8 cellular contexts compared by ENCODE assay signal in the genomic region with DNA sequence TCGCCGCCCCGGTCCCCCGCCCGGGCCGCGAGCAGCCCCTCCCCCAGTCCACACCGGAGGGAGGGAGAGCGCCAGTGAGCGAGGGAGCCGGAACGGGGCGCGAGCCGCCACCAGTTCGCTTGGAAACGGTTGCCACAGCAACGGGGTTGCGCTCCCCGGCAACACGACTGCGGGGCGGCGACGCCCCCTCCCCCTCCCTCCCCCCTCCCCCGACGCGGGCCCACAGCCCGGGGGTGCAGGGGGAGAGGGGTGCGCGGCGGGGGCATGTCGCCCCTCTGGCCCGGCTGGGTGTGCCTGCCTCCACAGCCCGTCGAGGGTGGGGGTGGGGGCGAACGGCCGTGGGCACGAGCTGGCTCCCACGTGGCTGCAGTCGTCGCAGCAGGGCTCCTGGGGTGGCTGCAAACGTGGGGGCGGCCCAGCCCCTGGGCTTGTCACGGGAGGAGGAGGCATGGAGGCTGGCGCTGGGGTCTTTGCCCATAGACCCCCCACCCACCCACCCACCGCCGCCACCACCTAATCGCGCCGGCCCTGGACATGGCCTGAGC. TPM values are rescaled to one million over a fixed set of nuclear protein-coding genes. Genes with fewer than 3 reads are reported as not detected.
DNase-seq lines count a peak whose midpoint lies in the region; ATAC-seq, FAIRE-seq and TF ChIP-seq lines count a peak whose summit lies in the region.

No MANE protein-coding gene starts in this region.

- CTCF ChIA-PET in A549 (lab: Yijun Ruan, JAX): interaction anchor here (1.0 to 25.5 kb wide), 9 partner anchors 6 to 334 kb away, joined by 4 to 871 read pairs (median 15); a partner anchor contains a TSS
- CTCF ChIA-PET in activated CD8-positive, alpha-beta T cell treated with anti-CD3 and anti-CD28 coated beads, Interleukin-2, amount 10 ng/mL, durations not matched to agents 7 days and 5 days (lab: Charles Lee): interaction anchor here (0.7 to 9.0 kb wide), 10 partner anchors 8 to 57 kb away, joined by 3 to 177 read pairs (median 6); no protein-coding TSS in a partner anchor

- intact Hi-C loops in mucosa of descending colon (cut with DNase I, micrococcal nuclease): no loop called here

- H3K4me2 ChIP-seq in A549: peak overlapping the region; percentile 96

- POLR2A ChIA-PET in A549 (lab: Yijun Ruan, JAX): interaction anchor here (1.1 to 3.5 kb wide), 7 partner anchors 9 to 57 kb away, joined by 3 to 41 read pairs (median 9); a partner anchor contains a TSS
- POLR2A ChIA-PET in activated CD8-positive, alpha-beta T cell treated with anti-CD3 and anti-CD28 coated beads, Interleukin-2, amount 10 ng/mL, durations not matched to agents 7 days and 5 days (lab: Charles Lee): interaction anchor here (0.8 to 19.4 kb wide), 9 partner anchors 7 to 134 kb away, joined by 3 to 245 read pairs (median 6); a partner anchor contains a TSS

- H3K36me3 Mint-ChIP-seq in activated CD8-positive, alpha-beta T cell treated with anti-CD3 and anti-CD28 coated beads, Interleukin-2, amount 10 ng/mL, durations not matched to agents 7 days and 5 days (ENCODE audit: low read depth): peaks cover 12% of the 10 kb centered on the region
- no peaks in the 10 kb centered on the region for H3K36me3 Mint-ChIP-seq in endodermal cell (ENCODE audit: low read depth)

- no peaks in the 10 kb centered on the region for H3K9me3 ChIP-seq in A549
- H3K9me3 ChIP-seq in endodermal cell (ENCODE audit: control insufficient read depth, low read length): no peaks in the 10 kb centered on the region
- no peaks in the 10 kb centered on the region for H3K9me3 ChIP-seq in mucosa of descending colon
- H3K9me3 ChIP-seq in suprapubic skin: no peaks in the 10 kb centered on the region

- no peak for TF ChIP-seq CTCF in A549 (IDR thresholded peaks at IDR 0.05)
- no peak for TF ChIP-seq CTCF in endodermal cell (conservative IDR thresholded peaks at IDR 0.05)
- TF ChIP-seq CTCF in mucosa of descending colon (IDR thresholded peaks at IDR 0.05): no peak
- TF ChIP-seq CTCF in suprapubic skin (IDR thresholded peaks at IDR 0.05): no peak

- H3K27ac ChIP-seq in A549 (peak overlapping the region; percentile 95 to 98), endodermal cell (ENCODE audit: low read depth, low read length) (peak overlapping the region; percentile 91), suprapubic skin (peak overlapping the region; percentile 53)

- DNase-seq in A549 (ENCODE audit: low read depth in 1 of 2, low spot score in 1 of 2) (peak; percentile 64 to 77), GM18507 (ENCODE audit: extremely low spot score, insufficient read length, low read depth) (peak; percentile 32), NCI-H2227 (lab: John Stamatoyannopoulos, UW; ENCODE audit: unreplicated experiment) (peak; percentile 87), endodermal cell (peak; percentile 86), mucosa of descending colon (peak; percentile 60 to 81 (median 66)), suprapubic skin (ENCODE audit: low spot score in 2 of 2) (peak in 1 of 2 donors; percentile 67)
- peak; percentile 81 for DNase-seq in activated CD8-positive, alpha-beta T cell treated with anti-CD3 and anti-CD28 coated beads, Interleukin-2, amount 10 ng/mL, durations not matched to agents 7 days and 5 days

- peak overlapping the region; percentile 70 for H3K4me3 Mint-ChIP-seq in activated CD8-positive, alpha-beta T cell treated with anti-CD3 and anti-CD28 coated beads, Interleukin-2, amount 10 ng/mL, durations not matched to agents 7 days and 5 days
- H3K4me3 Mint-ChIP-seq in endodermal cell: peak overlapping the region; percentile 47

- H3K27me3 ChIP-seq in endodermal cell (ENCODE audit: control insufficient read depth, insufficient read depth, low read length, poor library complexity, severe bottlenecking) (peaks cover 13% of the 10 kb centered on the region), suprapubic skin (no peaks in the 10 kb centered on the region)

- peaks cover 6% of the 10 kb centered on the region for H3K27me3 Mint-ChIP-seq in activated CD8-positive, alpha-beta T cell treated with anti-CD3 and anti-CD28 coated beads, Interleukin-2, amount 10 ng/mL, durations not matched to agents 7 days and 5 days (ENCODE audit: low read depth)
- peaks cover 60% of the 10 kb centered on the region for H3K27me3 Mint-ChIP-seq in endodermal cell (ENCODE audit: insufficient read depth)

- H3K36me3 ChIP-seq in endodermal cell (ENCODE audit: control insufficient read depth, insufficient read depth, low read length) (peaks cover 5% of the 10 kb centered on the region), mucosa of descending colon (ENCODE audit: low read depth) (no peaks in the 10 kb centered on the region), suprapubic skin (peaks cover 1% of the 10 kb centered on the region)

- TF ChIP-seq RAD21 in A549 (conservative IDR thresholded peaks at IDR 0.05 in 1 of 2, IDR thresholded peaks at IDR 0.05 in 1 of 2): no peak

- 4% methylated on average over 7 of the region's 52 CpGs for WGBS in A549 (ENCODE audit: missing lambda C conversion rate)
- WGBS in endodermal cell (ENCODE audit: insufficient coverage in 1 of 2, insufficient read length in 1 of 2), 2 experiments: 0 to 1% methylated on average over 5 to 29 of the region's 52 CpGs
- no CpG with 5 or more reads among the region's 52 CpGs for WGBS in suprapubic skin

- TF ChIP-seq EP300 in A549 (IDR thresholded peaks at IDR 0.05) (no peak), suprapubic skin (IDR thresholded peaks at IDR 0.05) (no peak)

- H3K4me1 ChIP-seq in A549: peaks cover 21% of the 10 kb centered on the region
- peaks cover 3% of the 10 kb centered on the region for H3K4me1 ChIP-seq in endodermal cell (ENCODE audit: control insufficient read depth, insufficient read depth, low read length)
- H3K4me1 ChIP-seq in mucosa of descending colon (ENCODE audit: low read depth): peaks cover 21% of the 10 kb centered on the region
- H3K4me1 ChIP-seq in suprapubic skin: peaks cover 70% of the 10 kb centered on the region

- no peak overlapping the region for H3K27ac Mint-ChIP-seq in activated CD8-positive, alpha-beta T cell treated with anti-CD3 and anti-CD28 coated beads, Interleukin-2, amount 10 ng/mL, durations not matched to agents 7 days and 5 days
- H3K27ac Mint-ChIP-seq in endodermal cell: no peak overlapping the region

- H3K4me3 ChIP-seq in A549 (peak overlapping the region; percentile 86), endodermal cell (ENCODE audit: low read length) (peak overlapping the region; percentile 80), mucosa of descending colon (no peak overlapping the region), suprapubic skin (peak overlapping the region; percentile 74)

- TF ChIP-seq POLR2A in A549 (IDR thresholded peaks at IDR 0.05; ENCODE audit: low read length) (no peak; the same call in none of the 2 replicates), suprapubic skin (IDR thresholded peaks at IDR 0.05) (no peak)

- H3K4me1 Mint-ChIP-seq in activated CD8-positive, alpha-beta T cell treated with anti-CD3 and anti-CD28 coated beads, Interleukin-2, amount 10 ng/mL, durations not matched to agents 7 days and 5 days (ENCODE audit: low read depth): peaks cover 46% of the 10 kb centered on the region
- H3K4me1 Mint-ChIP-seq in endodermal cell: peaks cover 8% of the 10 kb centered on the region

- ATAC-seq in A549 (peak; percentile 45), HG02981 (IDR thresholded peaks at IDR 0.05; ENCODE audit: unreplicated experiment) (peak; percentile 39), mucosa of descending colon (peak; percentile 38)
- peak; percentile 49 for ATAC-seq in activated CD8-positive, alpha-beta T cell treated with anti-CD3 and anti-CD28 coated beads, Interleukin-2, amount 10 ng/mL, durations not matched to agents 7 days and 5 days

- FAIRE-seq in A549 (lab: Jason Lieb, UNC) (no peak), GM18507 (lab: Jason Lieb, UNC) (peak; percentile 5)

- H3K9ac ChIP-seq in endodermal cell (ENCODE audit: extremely low read depth, low read length, poor library complexity, severe bottlenecking): peak overlapping the region; percentile 38

- no peaks in the 10 kb centered on the region for H3K9me3 Mint-ChIP-seq in activated CD8-positive, alpha-beta T cell treated with anti-CD3 and anti-CD28 coated beads, Interleukin-2, amount 10 ng/mL, durations not matched to agents 7 days and 5 days (ENCODE audit: insufficient read depth)
- no peaks in the 10 kb centered on the region for H3K9me3 Mint-ChIP-seq in endodermal cell

RNA-seq across cellular contexts. Expression of a gene that starts 0.5 kb away (rescaled TPM):
- 1.8 and 2.2 TPM in 2 replicates for polyA plus RNA-seq in A549 (2011; rRNA removed)
- polyA plus RNA-seq in A549 (2012; cell fraction: cytosol; rRNA removed): 25.9 and 43.4 TPM in 2 replicates
- 39.8 and 85.8 TPM in 2 replicates for polyA plus RNA-seq in A549 (2012; cell fraction: nucleus; rRNA removed)
- polyA plus RNA-seq in A549 (2017; fragmentation: RNase III; extraction: RNeasy Plus Mini Kit Qiagen cat#74134 plus additional on column Dnase treatment): 11.0 to 12.1 TPM (median 11.2 TPM) in 3 replicates
- polyA minus RNA-seq in A549 (2011; rRNA and poly(A)+ RNA removed): 0.58 and 0.95 TPM in 2 replicates
- 10 to 100 TPM in 1 of 2 experiments, 1 to 10 TPM in 1; 9.8 to 11.6 TPM for total RNA-seq in activated CD8-positive, alpha-beta T cell treated with anti-CD3 and anti-CD28 coated beads, Interleukin-2, amount 10 ng/mL, durations not matched to agents 7 days and 5 days
- total RNA-seq in endodermal cell: 1 to 10 TPM; 4.7 to 8.0 TPM
- 8.2 TPM for polyA plus RNA-seq in endodermal cell (2013, experiment 1 of 2)
- polyA plus RNA-seq in endodermal cell (2013, experiment 2 of 2): 8.7 TPM
- 1 to 10 TPM; 1.1 to 1.2 (median 1.2) TPM for total RNA-seq in mucosa of descending colon
- total RNA-seq in suprapubic skin: 1 to 10 TPM; 5.7 to 9.8 (median 7.8) TPM

RNA-seq across cellular contexts. Expression of a gene that starts 20.7 kb away (rescaled TPM):
- polyA plus RNA-seq in A549 (2011; rRNA removed) (16.5 and 20.1 TPM in 2 replicates), A549 (2017; fragmentation: RNase III; extraction: RNeasy Plus Mini Kit Qiagen cat#74134 plus additional on column Dnase treatment) (26.3 to 28.8 TPM (median 26.8 TPM) in 3 replicates)
- 37.0 and 37.1 TPM in 2 replicates for polyA plus RNA-seq in A549 (2012; cell fraction: cytosol; rRNA removed)
- polyA plus RNA-seq in A549 (2012; cell fraction: nucleus; rRNA removed): 34.5 and 40.9 TPM in 2 replicates
- polyA minus RNA-seq in A549 (2011; rRNA and poly(A)+ RNA removed): 21.1 and 30.2 TPM in 2 replicates
- 100 to 1,000 TPM; 206 to 213 TPM for total RNA-seq in activated CD8-positive, alpha-beta T cell treated with anti-CD3 and anti-CD28 coated beads, Interleukin-2, amount 10 ng/mL, durations not matched to agents 7 days and 5 days
- total RNA-seq in endodermal cell (10 to 100 TPM; 51.6 to 66.8 TPM), mucosa of descending colon (10 to 100 TPM; 38.4 to 48.1 (median 46.7) TPM), suprapubic skin (10 to 100 TPM; 29.1 to 62.2 (median 37.1) TPM)
- polyA plus RNA-seq in endodermal cell (2013, experiment 1 of 2): 31.2 TPM
- 29.2 TPM for polyA plus RNA-seq in endodermal cell (2013, experiment 2 of 2)

RNA-seq across cellular contexts. Expression of a gene that starts 26.3 kb away (rescaled TPM):
- polyA plus RNA-seq in A549 (2011; rRNA removed) (32.6 and 47.7 TPM in 2 replicates), A549 (2017; fragmentation: RNase III; extraction: RNeasy Plus Mini Kit Qiagen cat#74134 plus additional on column Dnase treatment) (92.4 to 118 TPM (median 107 TPM) in 3 replicates)
- 33.1 and 34.4 TPM in 2 replicates for polyA plus RNA-seq in A549 (2012; cell fraction: cytosol; rRNA removed)
- polyA plus RNA-seq in A549 (2012; cell fraction: nucleus; rRNA removed): 374 and 488 TPM in 2 replicates
- 50.2 and 52.4 TPM in 2 replicates for polyA minus RNA-seq in A549 (2011; rRNA and poly(A)+ RNA removed)
- 100 to 1,000 TPM in 1 of 2 experiments, 10 to 100 TPM in 1; 92.9 to 104 TPM for total RNA-seq in activated CD8-positive, alpha-beta T cell treated with anti-CD3 and anti-CD28 coated beads, Interleukin-2, amount 10 ng/mL, durations not matched to agents 7 days and 5 days
- total RNA-seq in endodermal cell (100 to 1,000 TPM; 322 to 383 TPM), mucosa of descending colon (10 to 100 TPM; 12.1 to 61.8 (median 17.2) TPM), suprapubic skin (10 to 100 TPM; 13.1 to 43.4 (median 25.3) TPM)
- 285 TPM for polyA plus RNA-seq in endodermal cell (2013, experiment 1 of 2)
- polyA plus RNA-seq in endodermal cell (2013, experiment 2 of 2): 272 TPM

RNA-seq across cellular contexts. Expression of a gene that starts 37.8 kb away (rescaled TPM):
- polyA plus RNA-seq in A549 (2011; rRNA removed) (5.3 TPM in 2 replicates), A549 (2017; fragmentation: RNase III; extraction: RNeasy Plus Mini Kit Qiagen cat#74134 plus additional on column Dnase treatment) (14.3 to 15.5 TPM (median 14.5 TPM) in 3 replicates)
- polyA plus RNA-seq in A549 (2012; cell fraction: cytosol; rRNA removed): 18.4 and 25.5 TPM in 2 replicates
- 16.0 and 36.1 TPM in 2 replicates for polyA plus RNA-seq in A549 (2012; cell fraction: nucleus; rRNA removed)
- polyA minus RNA-seq in A549 (2011; rRNA and poly(A)+ RNA removed): 2.2 and 2.8 TPM in 2 replicates
- 1 to 10 TPM; 3.2 to 3.5 TPM for total RNA-seq in activated CD8-positive, alpha-beta T cell treated with anti-CD3 and anti-CD28 coated beads, Interleukin-2, amount 10 ng/mL, durations not matched to agents 7 days and 5 days
- total RNA-seq in endodermal cell (1 to 10 TPM in 1 of 2 donors, under 1 TPM in 1; 0.95 to 2.9 TPM), mucosa of descending colon (1 to 10 TPM; 3.0 to 9.2 (median 7.0) TPM), suprapubic skin (10 to 100 TPM in 1 of 4 donors, 1 to 10 TPM in 3; 2.3 to 18.4 (median 7.1) TPM)
- polyA plus RNA-seq in endodermal cell (2013, experiment 1 of 2): 0.75 TPM
- 0.46 TPM for polyA plus RNA-seq in endodermal cell (2013, experiment 2 of 2)

RNA-seq across cellular contexts. Expression of a gene that starts 46.7 kb away (rescaled TPM):
- polyA plus RNA-seq in A549 (2011; rRNA removed): not detected in 2 replicates
- 0.11 TPM in 1 of 2 replicates, not detected in the other for polyA plus RNA-seq in A549 (2012; cell fraction: cytosol; rRNA removed)
- polyA plus RNA-seq in A549 (2012; cell fraction: nucleus; rRNA removed): not detected in 2 replicates
- not detected in 3 replicates for polyA plus RNA-seq in A549 (2017; fragmentation: RNase III; extraction: RNeasy Plus Mini Kit Qiagen cat#74134 plus additional on column Dnase treatment)
- polyA minus RNA-seq in A549 (2011; rRNA and poly(A)+ RNA removed): not detected in 2 replicates
- total RNA-seq in activated CD8-positive, alpha-beta T cell treated with anti-CD3 and anti-CD28 coated beads, Interleukin-2, amount 10 ng/mL, durations not matched to agents 7 days and 5 days: not detected
- not detected for total RNA-seq in endodermal cell
- polyA plus RNA-seq in endodermal cell (2013, experiment 1 of 2): not detected
- not detected for polyA plus RNA-seq in endodermal cell (2013, experiment 2 of 2)
- not detected for total RNA-seq in mucosa of descending colon
- total RNA-seq in suprapubic skin: not detected
